Comparison of ENCODE assay signal across 8 cellular contexts in genomic region chr6:44226368-44227137, GRCh38. TPM values are rescaled to one million over a fixed set of nuclear protein-coding genes. Genes with fewer than 3 reads are reported as not detected.
DNase-seq lines count a peak whose midpoint lies in the region; ATAC-seq and TF ChIP-seq lines count a peak whose summit lies in the region.
"Had no signal": no experiment of that assay in that cellular context is flagged by ENCODE, and none has a peak within 500 bp of the region (broad histone marks: within the 10 kb centered on the region; RNA-seq: fewer than 3 reads in every experiment).

No MANE protein-coding gene starts in this region.

- H3K4me3 Mint-ChIP-seq in stimulated activated memory B cell treated with anti-CD40 and anti-IgM and Interleukin-4, amounts not matched to agents 10 μg/mL and 1 μg/mL and 100 μg/mL, for 72 hours: no peak overlapping the region

- POLR2A ChIA-PET in A673 (lab: Charles Lee; ENCODE audit: low non-redundant PET): no interaction called here

- H3K27ac ChIP-seq in A673 (ENCODE audit: low read depth, low read length, poor library complexity, severe bottlenecking): peak overlapping the region; percentile 36
- peak overlapping the region; percentile 12; the same call in 1 of the 2 replicates for H3K27ac ChIP-seq in SJCRH30
- no peak overlapping the region for H3K27ac ChIP-seq in iPS-20b (ENCODE audit: low read length)

- H3K27ac Mint-ChIP-seq in stimulated activated memory B cell treated with anti-CD40 and anti-IgM and Interleukin-4, amounts not matched to agents 10 μg/mL and 1 μg/mL and 100 μg/mL, for 72 hours: no peak overlapping the region

- intact Hi-C loops in A673 (cut with micrococcal nuclease; ENCODE audit: unreplicated experiment): no loop called here

- no TSS peak for BruUV-seq in A673 (replicated peaks; lab: Mats Ljungman, UMichigan)

- no peak for TF ChIP-seq CTCF in A673 (conservative IDR thresholded peaks at IDR 0.05; ENCODE audit: low read depth, low read length)

- H3K27me3 Mint-ChIP-seq in stimulated activated memory B cell treated with anti-CD40 and anti-IgM and Interleukin-4, amounts not matched to agents 10 μg/mL and 1 μg/mL and 100 μg/mL, for 72 hours: no peaks in the 10 kb centered on the region

- peak overlapping the region; percentile 37; the same call in 1 of the 2 replicates for H3K9ac ChIP-seq in iPS-20b (ENCODE audit: low read depth, low read length)

- CTCF ChIA-PET in A673 (lab: Charles Lee): interaction anchor here (1.4 kb wide), 1 partner anchor 12 kb away, joined by 11 read pairs; no protein-coding TSS in a partner anchor

- H3K4me1 Mint-ChIP-seq in stimulated activated memory B cell treated with anti-CD40 and anti-IgM and Interleukin-4, amounts not matched to agents 10 μg/mL and 1 μg/mL and 100 μg/mL, for 72 hours: peaks cover 38% of the 10 kb centered on the region

- ATAC-seq in HG03354 (IDR thresholded peaks at IDR 0.05; ENCODE audit: poor library complexity, severe bottlenecking, unreplicated experiment): no peak
- ATAC-seq in stimulated activated memory B cell treated with anti-CD40 and anti-IgM and Interleukin-4, amounts not matched to agents 10 μg/mL and 1 μg/mL and 100 μg/mL, for 72 hours: no peak

- no peaks in the 10 kb centered on the region for H3K27me3 ChIP-seq in A673 (replicated peaks; ENCODE audit: insufficient read depth, low read depth, low read length, poor library complexity)
- H3K27me3 ChIP-seq in SJCRH30: no peaks in the 10 kb centered on the region
- H3K27me3 ChIP-seq in iPS-20b (ENCODE audit: insufficient read depth, low read length): no peaks in the 10 kb centered on the region

- no peaks in the 10 kb centered on the region for H3K9me3 ChIP-seq in A673 (ENCODE audit: low read depth, low read length, poor library complexity, severe bottlenecking)
- H3K9me3 ChIP-seq in SJCRH30 (replicated peaks): no peaks in the 10 kb centered on the region
- no peaks in the 10 kb centered on the region for H3K9me3 ChIP-seq in iPS-20b (ENCODE audit: insufficient read depth, low read depth, low read length)

- H3K36me3 ChIP-seq in A673 (ENCODE audit: insufficient read depth, low read length, poor library complexity, severe bottlenecking) (peaks cover 26% of the 10 kb centered on the region), SJCRH30 (peaks cover 16% of the 10 kb centered on the region; the same call in 1 of the 2 replicates), iPS-20b (ENCODE audit: insufficient read depth, low read depth, low read length) (peaks cover 48% of the 10 kb centered on the region)

- DNase-seq in A673 (ENCODE audit: low spot score) (no peak), SJCRH30 (peak; percentile 72), GDM1 (lab: John Stamatoyannopoulos, UW) (no peak)
- DNase-seq: kidney, T-helper 2 cell had no signal

- H3K4me3 ChIP-seq in A673 (ENCODE audit: low read depth, low read length, poor library complexity, severe bottlenecking) (no peak overlapping the region), SJCRH30 (no peak overlapping the region; the same call in 1 of the 2 replicates), iPS-20b (ENCODE audit: low read length) (peak overlapping the region; percentile 38; the same call in 1 of the 2 replicates)

- peaks cover 35% of the 10 kb centered on the region for H3K4me1 ChIP-seq in A673 (ENCODE audit: insufficient read depth, low read length, poor library complexity, severe bottlenecking)
- peaks cover 35% of the 10 kb centered on the region for H3K4me1 ChIP-seq in SJCRH30
- peaks cover 28% of the 10 kb centered on the region for H3K4me1 ChIP-seq in iPS-20b (ENCODE audit: insufficient read depth, low read length)

- no peaks in the 10 kb centered on the region for H3K9me3 Mint-ChIP-seq in stimulated activated memory B cell treated with anti-CD40 and anti-IgM and Interleukin-4, amounts not matched to agents 10 μg/mL and 1 μg/mL and 100 μg/mL, for 72 hours

- H3K36me3 Mint-ChIP-seq in stimulated activated memory B cell treated with anti-CD40 and anti-IgM and Interleukin-4, amounts not matched to agents 10 μg/mL and 1 μg/mL and 100 μg/mL, for 72 hours: peaks cover 11% of the 10 kb centered on the region

RNA-seq across cellular contexts. Expression of gene SLC29A1, which starts 3.2 kb away (rescaled TPM):
- 92.5 and 108 TPM in 2 replicates for total RNA-seq in A673 (2021)
- 102 and 109 TPM in 2 replicates for total RNA-seq in SJCRH30 (2014; rRNA removed; shearing (Covaris generic))

RNA-seq across cellular contexts. Expression of gene MYMX, which starts 9.8 kb away (rescaled TPM):
- total RNA-seq in A673 (2021): 0.81 TPM in 1 of 2 replicates, not detected in the other
- total RNA-seq in SJCRH30 (2014; rRNA removed; shearing (Covaris generic)): 106 and 116 TPM in 2 replicates

RNA-seq across cellular contexts. Expression of gene HSP90AB1, which starts 20.3 kb away (rescaled TPM):
- 1,472 and 1,581 TPM in 2 replicates for total RNA-seq in A673 (2021)
- total RNA-seq in SJCRH30 (2014; rRNA removed; shearing (Covaris generic)): 1,351 and 1,358 TPM in 2 replicates

RNA-seq across cellular contexts. Expression of gene SLC35B2, which starts 30.8 kb away (rescaled TPM):
- 45.8 and 52.0 TPM in 2 replicates for total RNA-seq in A673 (2021)
- total RNA-seq in SJCRH30 (2014; rRNA removed; shearing (Covaris generic)): 27.8 and 28.5 TPM in 2 replicates

RNA-seq across cellular contexts. Expression of gene NFKBIE, which starts 38.8 kb away (rescaled TPM):
- total RNA-seq in A673 (2021): 5.2 and 10.5 TPM in 2 replicates
- 7.8 and 9.6 TPM in 2 replicates for total RNA-seq in SJCRH30 (2014; rRNA removed; shearing (Covaris generic))

Comparison
In these comparisons a context has a peak if more than half of its experiments do, and no peak if none do; other contexts are left out.
1. DNase-seq: peak in SJCRH30 (2 of 2); none in A673 (single experiment) and GDM1 (single experiment).
2. RNA of gene MYMX, which starts 9.8 kb away (total RNA-seq): 106 to 116 TPM in SJCRH30; 0.81 TPM in A673; every median in the first group is over 10 times any median in the second.